In genomic region chr15:65613365-65613764, GRCh38 we compare ENCODE assay signal across 14 cellular contexts.
"Had no signal": no experiment of that assay in that cellular context is flagged by ENCODE, and none has a peak within 500 bp of the region (broad histone marks: within the 10 kb centered on the region; RNA-seq: fewer than 3 reads in every experiment).

No MANE protein-coding gene starts in this region.

- DNase-seq: activated B cell treated with CpG ODN at 0.5 μM for 24 hours; activated CD8-positive, alpha-beta memory T cell treated with anti-CD3 and anti-CD28 coated beads, Interleukin-2, amount 10 ng/mL, durations not matched to agents 7 days and 5 days; activated gamma-delta T cell treated with Interleukin-2 at 50 U/mL for 16 hours; activated T-cell treated with anti-CD3 and anti-CD28 coated beads, Interleukin-2, amount 50 U/mL, for 24 hours; dorsolateral prefrontal cortex; glutamatergic neuron; posterior cingulate gyrus; small intestine; T-helper 1 cell; upper lobe of right lung had no signal

- H3K27me3 ChIP-seq: ascending aorta, dorsolateral prefrontal cortex, esophagus muscularis mucosa, right atrium auricular region, upper lobe of right lung had no signal

- H3K27ac ChIP-seq: ascending aorta, esophagus muscularis mucosa, right atrium auricular region, upper lobe of right lung had no signal

- ATAC-seq: activated CD8-positive, alpha-beta memory T cell treated with anti-CD3 and anti-CD28 coated beads, Interleukin-2, amount 10 ng/mL, durations not matched to agents 7 days and 5 days; stimulated activated memory B cell treated with anti-CD40 and anti-IgM and Interleukin-4, amounts not matched to agents 10 μg/mL and 1 μg/mL and 100 μg/mL, for 72 hours; upper lobe of right lung had no signal

- H3K9me3 ChIP-seq: ascending aorta, esophagus muscularis mucosa, right atrium auricular region, upper lobe of right lung had no signal

- H3K4me3 ChIP-seq: ascending aorta, dorsolateral prefrontal cortex, esophagus muscularis mucosa, right atrium auricular region, upper lobe of right lung had no signal

- H3K36me3 ChIP-seq: ascending aorta, esophagus muscularis mucosa, right atrium auricular region, upper lobe of right lung had no signal
